ENCODE assay signal across 7 cellular contexts in genomic region chr9:37903581-37903830, GRCh38. TPM values are rescaled to one million over a fixed set of nuclear protein-coding genes. Genes with fewer than 3 reads are reported as not detected.
DNase-seq lines count a peak whose midpoint lies in the region; ATAC-seq and TF ChIP-seq lines count a peak whose summit lies in the region.

No MANE protein-coding gene starts in this region.

- H3K27me3 Mint-ChIP-seq in GM23338 (ENCODE audit: insufficient read depth, low read depth, poor library complexity) = peaks cover 11% of the 10 kb centered on the region
- H3K27me3 Mint-ChIP-seq in type B pancreatic cell = no peaks in the 10 kb centered on the region

- peaks cover 22% of the 10 kb centered on the region for H3K4me1 ChIP-seq in GM23338 (ENCODE audit: insufficient read depth)
- H3K4me1 ChIP-seq in lower lobe of right lung = peaks cover 35% of the 10 kb centered on the region

- H3K4me1 Mint-ChIP-seq in GM23338 (peaks cover 16% of the 10 kb centered on the region), type B pancreatic cell (ENCODE audit: unreplicated experiment) (peaks cover 16% of the 10 kb centered on the region)

- ATAC-seq in GM18502 (IDR thresholded peaks at IDR 0.05; ENCODE audit: poor library complexity, unreplicated experiment) = peak; percentile 54
- peak; percentile 63 for ATAC-seq in GM23338
- ATAC-seq in lower lobe of right lung = peak; percentile 73 to 79
- ATAC-seq in GM18498 (IDR thresholded peaks at IDR 0.05; ENCODE audit: unreplicated experiment) = no peak

- H3K4me3 Mint-ChIP-seq in GM23338 (peak overlapping the region; percentile 92), type B pancreatic cell (peak overlapping the region; percentile 91)

- H3K9me2 ChIP-seq in GM23338 (ENCODE audit: insufficient read depth) = no peaks in the 10 kb centered on the region

- peaks cover 25% of the 10 kb centered on the region for H3K79me2 ChIP-seq in GM23338 (replicated peaks; ENCODE audit: insufficient read depth)

- peak overlapping the region; percentile 91 for H2AFZ ChIP-seq in GM23338

- H3F3A ChIP-seq in GM23338 (replicated peaks; ENCODE audit: low read depth) = peaks cover 8% of the 10 kb centered on the region

- H3K4me3 ChIP-seq in GM23338 = peak overlapping the region; percentile 97
- H3K4me3 ChIP-seq in cardiac fibroblast (replicated peaks in 1 of 2; ENCODE audit: low read depth in 2 of 2, low read length in 2 of 2) = peak overlapping the region; percentile 68 to 72
- H3K4me3 ChIP-seq in lower lobe of right lung = peak overlapping the region; percentile 85

- no peaks in the 10 kb centered on the region for H3K9me3 ChIP-seq in lower lobe of right lung

- H3K36me3 ChIP-seq in GM23338 (ENCODE audit: insufficient read depth) = 0 out of 2 replicates have a peak, but pooled peaks cover 4% of the 10 kb centered on the region
- H3K36me3 ChIP-seq in lower lobe of right lung = peaks cover 12% of the 10 kb centered on the region

- H3K27me3 ChIP-seq in GM23338 (ENCODE audit: insufficient read depth) (peaks cover 16% of the 10 kb centered on the region; the same call in 1 of the 2 replicates), lower lobe of right lung (ENCODE audit: low read depth) (no peaks in the 10 kb centered on the region)

- peaks cover 7% of the 10 kb centered on the region; the same call in 2 of the 3 replicates for H3K36me3 Mint-ChIP-seq in GM23338 (ENCODE audit: low read depth)
- H3K36me3 Mint-ChIP-seq in type B pancreatic cell = peaks cover 4% of the 10 kb centered on the region

- no peaks in the 10 kb centered on the region for H3K9me3 Mint-ChIP-seq in GM23338
- no peaks in the 10 kb centered on the region for H3K9me3 Mint-ChIP-seq in type B pancreatic cell

- TF ChIP-seq CTCF in GM23338 (conservative IDR thresholded peaks at IDR 0.05; ENCODE audit: low read depth in 2 of 2) = no peak
- no peak for TF ChIP-seq CTCF in cardiac fibroblast (IDR thresholded peaks at IDR 0.05; ENCODE audit: low read depth, low read length)
- no peak for TF ChIP-seq CTCF in lower lobe of right lung (IDR thresholded peaks at IDR 0.05)
- no peak for TF ChIP-seq CTCF in type B pancreatic cell (conservative IDR thresholded peaks at IDR 0.05)

- intact Hi-C loops in lower lobe of right lung (cut with DNase I) = no loop called here

- no peak overlapping the region for H3K27ac Mint-ChIP-seq in GM23338
- H3K27ac Mint-ChIP-seq in type B pancreatic cell = peak overlapping the region; percentile 80

- H3K27ac ChIP-seq in GM23338 (ENCODE audit: low read depth) = no peak overlapping the region
- H3K27ac ChIP-seq in lower lobe of right lung = peak overlapping the region; percentile 86

- H4K20me1 ChIP-seq in GM23338 (replicated peaks; ENCODE audit: insufficient read depth) = peaks cover 11% of the 10 kb centered on the region

- H3K4me2 ChIP-seq in GM23338 = peak overlapping the region; percentile 96

- peak; percentile 56 for DNase-seq in GM23338 (ENCODE audit: low spot score)
- DNase-seq in NCI-H146 (lab: John Stamatoyannopoulos, UW) = peak; percentile 79
- no peak for DNase-seq in cardiac fibroblast (ENCODE audit: low read depth in 2 of 2)
- no peak for DNase-seq in lower lobe of right lung
- no peak for DNase-seq in type B pancreatic cell (ENCODE audit: extremely low spot score, unreplicated experiment)

TF ChIP-seq in GM23338, 12 proteins besides CTCF, POLR2A, EP300 and RAD21 (continues in another document):
- TF ChIP-seq JUNB (IDR thresholded peaks at IDR 0.05; ENCODE audit: unreplicated experiment) (no peak), POLR2AphosphoS5 (IDR thresholded peaks at IDR 0.05; ENCODE audit: low read depth) (no peak), EZH2 (IDR thresholded peaks at IDR 0.05; ENCODE audit: low read depth, unreplicated experiment) (no peak), NANOG (IDR thresholded peaks at IDR 0.05; ENCODE audit: borderline replicate concordance) (no peak), STAT1 (IDR thresholded peaks at IDR 0.05; ENCODE audit: unreplicated experiment) (no peak), EZH2phosphoT487 (IDR thresholded peaks at IDR 0.05; ENCODE audit: unreplicated experiment) (no peak), ZNF114 (CRISPR knock-in tag; IDR thresholded peaks at IDR 0.05) (no peak)
- TF ChIP-seq, protein P1, sequence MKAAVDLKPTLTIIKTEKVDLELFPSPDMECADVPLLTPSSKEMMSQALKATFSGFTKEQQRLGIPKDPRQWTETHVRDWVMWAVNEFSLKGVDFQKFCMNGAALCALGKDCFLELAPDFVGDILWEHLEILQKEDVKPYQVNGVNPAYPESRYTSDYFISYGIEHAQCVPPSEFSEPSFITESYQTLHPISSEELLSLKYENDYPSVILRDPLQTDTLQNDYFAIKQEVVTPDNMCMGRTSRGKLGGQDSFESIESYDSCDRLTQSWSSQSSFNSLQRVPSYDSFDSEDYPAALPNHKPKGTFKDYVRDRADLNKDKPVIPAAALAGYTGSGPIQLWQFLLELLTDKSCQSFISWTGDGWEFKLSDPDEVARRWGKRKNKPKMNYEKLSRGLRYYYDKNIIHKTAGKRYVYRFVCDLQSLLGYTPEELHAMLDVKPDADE (IDR thresholded peaks at IDR 0.05) = no peak
- TF ChIP-seq, protein P2, sequence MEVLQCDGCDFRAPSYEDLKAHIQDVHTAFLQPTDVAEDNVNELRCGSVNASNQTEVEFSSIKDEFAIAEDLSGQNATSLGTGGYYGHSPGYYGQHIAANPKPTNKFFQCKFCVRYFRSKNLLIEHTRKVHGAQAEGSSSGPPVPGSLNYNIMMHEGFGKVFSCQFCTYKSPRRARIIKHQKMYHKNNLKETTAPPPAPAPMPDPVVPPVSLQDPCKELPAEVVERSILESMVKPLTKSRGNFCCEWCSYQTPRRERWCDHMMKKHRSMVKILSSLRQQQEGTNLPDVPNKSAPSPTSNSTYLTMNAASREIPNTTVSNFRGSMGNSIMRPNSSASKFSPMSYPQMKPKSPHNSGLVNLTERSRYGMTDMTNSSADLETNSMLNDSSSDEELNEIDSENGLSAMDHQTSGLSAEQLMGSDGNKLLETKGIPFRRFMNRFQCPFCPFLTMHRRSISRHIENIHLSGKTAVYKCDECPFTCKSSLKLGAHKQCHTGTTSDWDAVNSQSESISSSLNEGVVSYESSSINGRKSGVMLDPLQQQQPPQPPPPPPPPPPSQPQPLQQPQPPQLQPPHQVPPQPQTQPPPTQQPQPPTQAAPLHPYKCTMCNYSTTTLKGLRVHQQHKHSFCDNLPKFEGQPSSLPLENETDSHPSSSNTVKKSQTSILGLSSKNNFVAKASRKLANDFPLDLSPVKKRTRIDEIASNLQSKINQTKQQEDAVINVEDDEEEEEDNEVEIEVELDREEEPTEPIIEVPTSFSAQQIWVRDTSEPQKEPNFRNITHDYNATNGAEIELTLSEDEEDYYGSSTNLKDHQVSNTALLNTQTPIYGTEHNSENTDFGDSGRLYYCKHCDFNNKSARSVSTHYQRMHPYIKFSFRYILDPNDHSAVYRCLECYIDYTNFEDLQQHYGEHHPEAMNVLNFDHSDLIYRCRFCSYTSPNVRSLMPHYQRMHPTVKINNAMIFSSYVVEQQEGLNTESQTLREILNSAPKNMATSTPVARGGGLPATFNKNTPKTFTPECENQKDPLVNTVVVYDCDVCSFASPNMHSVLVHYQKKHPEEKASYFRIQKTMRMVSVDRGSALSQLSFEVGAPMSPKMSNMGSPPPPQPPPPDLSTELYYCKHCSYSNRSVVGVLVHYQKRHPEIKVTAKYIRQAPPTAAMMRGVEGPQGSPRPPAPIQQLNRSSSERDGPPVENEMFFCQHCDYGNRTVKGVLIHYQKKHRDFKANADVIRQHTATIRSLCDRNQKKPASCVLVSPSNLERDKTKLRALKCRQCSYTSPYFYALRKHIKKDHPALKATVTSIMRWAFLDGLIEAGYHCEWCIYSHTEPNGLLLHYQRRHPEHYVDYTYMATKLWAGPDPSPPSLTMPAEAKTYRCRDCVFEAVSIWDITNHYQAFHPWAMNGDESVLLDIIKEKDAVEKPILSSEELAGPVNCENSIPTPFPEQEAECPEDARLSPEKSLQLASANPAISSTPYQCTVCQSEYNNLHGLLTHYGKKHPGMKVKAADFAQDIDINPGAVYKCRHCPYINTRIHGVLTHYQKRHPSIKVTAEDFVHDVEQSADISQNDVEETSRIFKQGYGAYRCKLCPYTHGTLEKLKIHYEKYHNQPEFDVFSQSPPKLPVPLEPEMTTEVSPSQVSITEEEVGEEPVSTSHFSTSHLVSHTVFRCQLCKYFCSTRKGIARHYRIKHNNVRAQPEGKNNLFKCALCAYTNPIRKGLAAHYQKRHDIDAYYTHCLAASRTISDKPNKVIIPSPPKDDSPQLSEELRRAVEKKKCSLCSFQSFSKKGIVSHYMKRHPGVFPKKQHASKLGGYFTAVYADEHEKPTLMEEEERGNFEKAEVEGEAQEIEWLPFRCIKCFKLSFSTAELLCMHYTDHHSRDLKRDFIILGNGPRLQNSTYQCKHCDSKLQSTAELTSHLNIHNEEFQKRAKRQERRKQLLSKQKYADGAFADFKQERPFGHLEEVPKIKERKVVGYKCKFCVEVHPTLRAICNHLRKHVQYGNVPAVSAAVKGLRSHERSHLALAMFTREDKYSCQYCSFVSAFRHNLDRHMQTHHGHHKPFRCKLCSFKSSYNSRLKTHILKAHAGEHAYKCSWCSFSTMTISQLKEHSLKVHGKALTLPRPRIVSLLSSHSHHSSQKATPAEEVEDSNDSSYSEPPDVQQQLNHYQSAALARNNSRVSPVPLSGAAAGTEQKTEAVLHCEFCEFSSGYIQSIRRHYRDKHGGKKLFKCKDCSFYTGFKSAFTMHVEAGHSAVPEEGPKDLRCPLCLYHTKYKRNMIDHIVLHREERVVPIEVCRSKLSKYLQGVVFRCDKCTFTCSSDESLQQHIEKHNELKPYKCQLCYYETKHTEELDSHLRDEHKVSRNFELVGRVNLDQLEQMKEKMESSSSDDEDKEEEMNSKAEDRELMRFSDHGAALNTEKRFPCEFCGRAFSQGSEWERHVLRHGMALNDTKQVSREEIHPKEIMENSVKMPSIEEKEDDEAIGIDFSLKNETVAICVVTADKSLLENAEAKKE (CRISPR knock-in tag; IDR thresholded peaks at IDR 0.05) = no peak

RNA-seq across cellular contexts. Expression of gene SLC25A51, which starts 0.4 kb away (rescaled TPM):
- total RNA-seq in GM23338 (2014; rRNA removed; shearing (Covaris generic)) = 16.8 and 22.0 TPM in 2 replicates
- polyA plus RNA-seq in GM23338 (2016; fragmentation: Nextera tagmentation; extraction: Ambion mirVana) = 5.3 and 5.8 TPM in 2 replicates
- total RNA-seq in lower lobe of right lung (23.8 TPM), type B pancreatic cell (ENCODE audit: low replicate concordance) (26.9 and 32.5 TPM in 2 replicates)

Comparison
In these comparisons a context has a peak if more than half of its experiments do, and no peak if none do; other contexts are left out.
1. DNase-seq: peak in GM23338 (single experiment) and NCI-H146 (single experiment); none in cardiac fibroblast (0 of 2), lower lobe of right lung (single experiment) and type B pancreatic cell (single experiment).
2. Peak in every context shown above with its lines, with median percentiles within 50 percentile points of each other: H3K4me3 ChIP-seq.